In genomic region chr1:116412898-116413297, GRCh38 we compare ENCODE assay signal across 25 cellular contexts. TPM values are rescaled to one million over a fixed set of nuclear protein-coding genes. Genes with fewer than 3 reads are reported as not detected.
DNase-seq lines count a peak whose midpoint lies in the region; ATAC-seq, FAIRE-seq and TF ChIP-seq lines count a peak whose summit lies in the region.
"Had no signal": no experiment of that assay in that cellular context is flagged by ENCODE, and none has a peak within 500 bp of the region (broad histone marks: within the 10 kb centered on the region; RNA-seq: fewer than 3 reads in every experiment).

No MANE protein-coding gene starts in this region.

- peaks cover 7% of the 10 kb centered on the region for H3K4me1 ChIP-seq in right cardiac atrium (ENCODE audit: control insufficient read depth, insufficient read depth, low read length)

- intact Hi-C loops in right cardiac atrium (cut with DNase I) (no loop called here), left ventricle myocardium superior (cut with micrococcal nuclease) (no loop called here)

- peaks cover 20% of the 10 kb centered on the region for H3K36me3 Mint-ChIP-seq in T-helper 1 cell treated with Interleukin-12 subunit alpha and Interleukin-12 subunit beta and Interleukin-4 antibody, amounts not matched to agents 30 μg/mL and 1 μg/mL, for 36 hours (ENCODE audit: low read depth)
- H3K36me3 Mint-ChIP-seq in nephron progenitor cell (ENCODE audit: low read depth): peaks cover 9% of the 10 kb centered on the region
- H3K36me3 Mint-ChIP-seq in activated T-helper 17 cell treated with anti-CD3 and anti-CD28 coated beads, Interleukin-2, amount 50 U/mL, for 72 hours (ENCODE audit: low read depth): peaks cover 4% of the 10 kb centered on the region

- peaks cover 33% of the 10 kb centered on the region for H3K4me1 Mint-ChIP-seq in T-helper 1 cell treated with Interleukin-12 subunit alpha and Interleukin-12 subunit beta and Interleukin-4 antibody, amounts not matched to agents 30 μg/mL and 1 μg/mL, for 36 hours (ENCODE audit: low read depth)
- H3K4me1 Mint-ChIP-seq in nephron progenitor cell: peaks cover 15% of the 10 kb centered on the region
- H3K4me1 Mint-ChIP-seq in activated T-helper 17 cell treated with anti-CD3 and anti-CD28 coated beads, Interleukin-2, amount 50 U/mL, for 72 hours: peaks cover 5% of the 10 kb centered on the region

- no peaks in the 10 kb centered on the region for H3K27me3 Mint-ChIP-seq in T-helper 1 cell treated with Interleukin-12 subunit alpha and Interleukin-12 subunit beta and Interleukin-4 antibody, amounts not matched to agents 30 μg/mL and 1 μg/mL, for 36 hours (ENCODE audit: low read depth)
- H3K27me3 Mint-ChIP-seq in nephron progenitor cell (ENCODE audit: low read depth, poor library complexity): no peaks in the 10 kb centered on the region
- no peaks in the 10 kb centered on the region for H3K27me3 Mint-ChIP-seq in activated T-helper 17 cell treated with anti-CD3 and anti-CD28 coated beads, Interleukin-2, amount 50 U/mL, for 72 hours
- H3K27me3 Mint-ChIP-seq: B cell; CD4-positive, CD25-positive, alpha-beta regulatory T cell had no signal

- H3K9me3 Mint-ChIP-seq in T-helper 1 cell treated with Interleukin-12 subunit alpha and Interleukin-12 subunit beta and Interleukin-4 antibody, amounts not matched to agents 30 μg/mL and 1 μg/mL, for 36 hours: no peaks in the 10 kb centered on the region
- H3K9me3 Mint-ChIP-seq in nephron progenitor cell: no peaks in the 10 kb centered on the region
- H3K9me3 Mint-ChIP-seq in activated T-helper 17 cell treated with anti-CD3 and anti-CD28 coated beads, Interleukin-2, amount 50 U/mL, for 72 hours: no peaks in the 10 kb centered on the region
- H3K9me3 Mint-ChIP-seq: GM23338 had no signal

- peak overlapping the region; percentile 42 for H3K27ac ChIP-seq in right cardiac atrium (ENCODE audit: low read length)
- H3K27ac ChIP-seq: HL-60 had no signal

- H3K27ac Mint-ChIP-seq in T-helper 1 cell treated with Interleukin-12 subunit alpha and Interleukin-12 subunit beta and Interleukin-4 antibody, amounts not matched to agents 30 μg/mL and 1 μg/mL, for 36 hours: peak overlapping the region; percentile 45
- H3K27ac Mint-ChIP-seq in nephron progenitor cell: peak overlapping the region; percentile 75
- no peak overlapping the region for H3K27ac Mint-ChIP-seq in activated T-helper 17 cell treated with anti-CD3 and anti-CD28 coated beads, Interleukin-2, amount 50 U/mL, for 72 hours
- H3K27ac Mint-ChIP-seq: B cell, GM23338 had no signal

- H3K4me3 ChIP-seq in right cardiac atrium (ENCODE audit: low read length) (no peak overlapping the region), bronchial epithelial cell (ENCODE audit: low read depth, low read length) (no peak overlapping the region)
- H3K4me3 ChIP-seq: GM12878, GM23338, Peyer's patch had no signal

- DNase-seq in T-helper 1 cell: no peak
- no peak for DNase-seq in right cardiac atrium
- no peak for DNase-seq in left ventricle myocardium superior
- no peak for DNase-seq in bronchial epithelial cell (ENCODE audit: low read depth)
- no peak for DNase-seq in nephron progenitor cell
- DNase-seq in GM19238 (ENCODE audit: insufficient read length, low spot score): no peak
- DNase-seq: 8988T; Calu3; CD4-positive, CD25-positive, alpha-beta regulatory T cell; EL; HCEC 1CT; IMR-90; NCI-H1092 treated with DMSO at 0.1 percent for 48 hours; NCI-H146; NCI-H2029 treated with DMSO at 0.1 percent for 48 hours; NCI-H2171 treated with DMSO at 0.1 percent for 48 hours; NCI-H748 treated with DMSO at 0.1 percent for 48 hours; NK-92 treated with Interleukin-12 subunit alpha and Interleukin-12 subunit beta, amount 100 ng/mL, for 24 hours; Peyer's patch had no signal

- WGBS in right cardiac atrium: 79% methylated on average over 3 of the region's 3 CpGs

- no peaks in the 10 kb centered on the region for H3K9me3 ChIP-seq in right cardiac atrium (ENCODE audit: control insufficient read depth, low read length)
- H3K9me3 ChIP-seq: Peyer's patch had no signal

- no peak for ATAC-seq in right cardiac atrium
- no peak for ATAC-seq in left ventricle myocardium superior
- ATAC-seq in activated T-helper 17 cell treated with anti-CD3 and anti-CD28 coated beads, Interleukin-2, amount 50 U/mL, for 72 hours (replicated peaks): no peak
- ATAC-seq: GM23338 had no signal

- TF ChIP-seq CTCF in bronchial epithelial cell (IDR thresholded peaks at IDR 0.05; ENCODE audit: insufficient read depth, low read length, severe bottlenecking): no peak
- TF ChIP-seq CTCF in nephron progenitor cell (IDR thresholded peaks at IDR 0.05): no peak

- FAIRE-seq in bronchial epithelial cell (lab: Jason Lieb, UNC): peak; percentile 13
- FAIRE-seq: GM12878 had no signal

- H3K27me3 ChIP-seq in right cardiac atrium (ENCODE audit: control insufficient read depth, insufficient read depth) (no peaks in the 10 kb centered on the region), bronchial epithelial cell (ENCODE audit: control insufficient read depth, insufficient read depth, low read length) (no peaks in the 10 kb centered on the region)
- H3K27me3 ChIP-seq: Peyer's patch had no signal

- no peak overlapping the region for H3K4me3 Mint-ChIP-seq in T-helper 1 cell treated with Interleukin-12 subunit alpha and Interleukin-12 subunit beta and Interleukin-4 antibody, amounts not matched to agents 30 μg/mL and 1 μg/mL, for 36 hours
- no peak overlapping the region for H3K4me3 Mint-ChIP-seq in nephron progenitor cell
- no peak overlapping the region for H3K4me3 Mint-ChIP-seq in activated T-helper 17 cell treated with anti-CD3 and anti-CD28 coated beads, Interleukin-2, amount 50 U/mL, for 72 hours
- H3K4me3 Mint-ChIP-seq: B cell, GM23338 had no signal

- H3K36me3 ChIP-seq in bronchial epithelial cell (ENCODE audit: control insufficient read depth, insufficient read depth, low read length): no peaks in the 10 kb centered on the region

RNA-seq across cellular contexts. Expression of gene ATP1A1, which starts 39.9 kb away (rescaled TPM):
- total RNA-seq in right cardiac atrium (100 to 1,000 TPM; 166 to 326 (median 226) TPM), left ventricle myocardium superior (269 TPM), bronchial epithelial cell (123 and 177 TPM in 2 replicates)
- polyA plus RNA-seq in right cardiac atrium: 155 TPM
- total RNA-seq in activated T-helper 17 cell treated with anti-CD3 and anti-CD28 coated beads, Interleukin-2, amount 50 U/mL, for 72 hours: 100 to 1,000 TPM; 206 to 244 TPM
